24 cellular contexts compared by ENCODE assay signal in genomic region chr2:174704061-174704460, GRCh38.
"Had no signal": no experiment of that assay in that cellular context is flagged by ENCODE, and none has a peak within 500 bp of the region (broad histone marks: within the 10 kb centered on the region; RNA-seq: fewer than 3 reads in every experiment).

No MANE protein-coding gene starts in this region.

- H2AFZ ChIP-seq: hepatocyte, neural progenitor cell had no signal

- DNase-seq: activated CD4-positive, alpha-beta memory T cell treated with anti-CD3 and anti-CD28 coated beads, Interleukin-2, amount 10 ng/mL, durations not matched to agents 7 days and 5 days; activated CD4-positive, alpha-beta T cell treated with anti-CD3 and anti-CD28 coated beads for 48 hours; activated effector memory CD4-positive, alpha-beta T cell treated with anti-CD3 and anti-CD28 coated beads, Interleukin-2, amount 50 U/mL, for 16 hours; activated naive CD4-positive, alpha-beta T cell treated with anti-CD3 and anti-CD28 coated beads, Interleukin-2, amount 10 ng/mL, durations not matched to agents 7 days and 5 days; amygdala; colonic mucosa; dorsolateral prefrontal cortex; effector memory CD8-positive, alpha-beta T cell; foreskin melanocyte; glutamatergic neuron; immature natural killer cell; left lung; naive thymus-derived CD8-positive, alpha-beta T cell; spleen; stimulated activated CD4-positive, alpha-beta T cell treated with anti-CD3 and anti-CD28 coated beads, Interleukin-4, amount 100 ng/mL, for 1 hour; stimulated activated naive CD4-positive, alpha-beta T cell had no signal

- H3K9me3 Mint-ChIP-seq: activated CD4-positive, alpha-beta memory T cell treated with anti-CD3 and anti-CD28 coated beads, Interleukin-2, amount 10 ng/mL, durations not matched to agents 7 days and 5 days; activated naive CD4-positive, alpha-beta T cell treated with anti-CD3 and anti-CD28 coated beads, Interleukin-2, amount 10 ng/mL, durations not matched to agents 7 days and 5 days; effector memory CD8-positive, alpha-beta T cell; immature natural killer cell; naive thymus-derived CD8-positive, alpha-beta T cell; neural progenitor cell; type B pancreatic cell had no signal

- H3K4me2 ChIP-seq: hepatocyte, neural progenitor cell had no signal

- H3K4me1 Mint-ChIP-seq: activated CD4-positive, alpha-beta memory T cell treated with anti-CD3 and anti-CD28 coated beads, Interleukin-2, amount 10 ng/mL, durations not matched to agents 7 days and 5 days; immature natural killer cell; neural progenitor cell had no signal

- H3K9me3 ChIP-seq: colonic mucosa, left lung, prostate gland, spleen, thoracic aorta had no signal

- FAIRE-seq: bronchial epithelial cell, endothelial cell of umbilical vein had no signal

- H3K4me3 Mint-ChIP-seq: activated CD4-positive, alpha-beta memory T cell treated with anti-CD3 and anti-CD28 coated beads, Interleukin-2, amount 10 ng/mL, durations not matched to agents 7 days and 5 days; activated naive CD4-positive, alpha-beta T cell treated with anti-CD3 and anti-CD28 coated beads, Interleukin-2, amount 10 ng/mL, durations not matched to agents 7 days and 5 days; effector memory CD8-positive, alpha-beta T cell; immature natural killer cell; naive thymus-derived CD8-positive, alpha-beta T cell; neural progenitor cell; type B pancreatic cell had no signal

- H3K79me2 ChIP-seq: hepatocyte had no signal

- H3K27ac ChIP-seq: colonic mucosa, dorsolateral prefrontal cortex, hepatocyte, left lung, neural progenitor cell, prostate gland, thoracic aorta had no signal

- H3K4me1 ChIP-seq: colonic mucosa, left lung, neural progenitor cell, prostate gland had no signal

- H3K36me3 Mint-ChIP-seq: activated naive CD4-positive, alpha-beta T cell treated with anti-CD3 and anti-CD28 coated beads, Interleukin-2, amount 10 ng/mL, durations not matched to agents 7 days and 5 days; immature natural killer cell; naive thymus-derived CD8-positive, alpha-beta T cell; neural progenitor cell; type B pancreatic cell had no signal

- H3K9ac ChIP-seq: neural progenitor cell had no signal

- H3K36me3 ChIP-seq: colonic mucosa, left lung, neural progenitor cell, prostate gland, spleen, thoracic aorta had no signal

- H3K4me3 ChIP-seq: colonic mucosa, dorsolateral prefrontal cortex, hepatocyte, left lung, neural progenitor cell, prostate gland, spleen, thoracic aorta had no signal

- ATAC-seq: effector memory CD8-positive, alpha-beta T cell; esophagus mucosa; left lung; naive thymus-derived CD8-positive, alpha-beta T cell had no signal

- H3K27me3 ChIP-seq: colonic mucosa, hepatocyte, neural progenitor cell had no signal

- H3K27ac Mint-ChIP-seq: activated CD4-positive, alpha-beta memory T cell treated with anti-CD3 and anti-CD28 coated beads, Interleukin-2, amount 10 ng/mL, durations not matched to agents 7 days and 5 days; activated naive CD4-positive, alpha-beta T cell treated with anti-CD3 and anti-CD28 coated beads, Interleukin-2, amount 10 ng/mL, durations not matched to agents 7 days and 5 days; effector memory CD8-positive, alpha-beta T cell; immature natural killer cell; naive thymus-derived CD8-positive, alpha-beta T cell; neural progenitor cell; type B pancreatic cell had no signal
